8 cellular contexts compared by ENCODE assay signal in genomic region chr2:224442092-224442999, GRCh38. TPM values are rescaled to one million over a fixed set of nuclear protein-coding genes. Genes with fewer than 3 reads are reported as not detected.
DNase-seq lines count a peak whose midpoint lies in the region; ATAC-seq and TF ChIP-seq lines count a peak whose summit lies in the region.

No MANE protein-coding gene starts in this region.

- H3K27me3 ChIP-seq in CD4-positive, alpha-beta memory T cell (ENCODE audit: insufficient read depth, low read length), result no peaks in the 10 kb centered on the region

- H3K36me3 Mint-ChIP-seq in CD4-positive, alpha-beta memory T cell, result no peaks in the 10 kb centered on the region
- no peaks in the 10 kb centered on the region for H3K36me3 Mint-ChIP-seq in activated CD8-positive, alpha-beta T cell treated with anti-CD3 and anti-CD28 coated beads, Interleukin-2, amount 10 ng/mL, durations not matched to agents 7 days and 5 days (ENCODE audit: low read depth)

- no peak overlapping the region for H3K4me3 ChIP-seq in CD4-positive, alpha-beta memory T cell (ENCODE audit: low read length in 2 of 2)

- no peak overlapping the region for H3K27ac ChIP-seq in CD4-positive, alpha-beta memory T cell (ENCODE audit: low read depth, low read length)

- peaks cover 0 to 2% (median 0%) of the 10 kb centered on the region in 8 donors for H3K9me3 Mint-ChIP-seq in CD4-positive, alpha-beta memory T cell
- H3K9me3 Mint-ChIP-seq in activated CD8-positive, alpha-beta T cell treated with anti-CD3 and anti-CD28 coated beads, Interleukin-2, amount 10 ng/mL, durations not matched to agents 7 days and 5 days (ENCODE audit: insufficient read depth), result no peaks in the 10 kb centered on the region

- intact Hi-C loops in CD4-positive, alpha-beta memory T cell (cut with micrococcal nuclease), result no loop called here
- intact Hi-C loops in left ventricle myocardium superior (cut with micrococcal nuclease), result no loop called here

- H3K4me1 ChIP-seq in CD4-positive, alpha-beta memory T cell (ENCODE audit: insufficient read depth, low read length), result no peaks in the 10 kb centered on the region

- peak; percentile 63 for ATAC-seq in activated CD8-positive, alpha-beta T cell treated with anti-CD3 and anti-CD28 coated beads, Interleukin-2, amount 10 ng/mL, durations not matched to agents 7 days and 5 days
- ATAC-seq in left ventricle myocardium superior, result peak; percentile 31
- ATAC-seq in stimulated activated naive CD8-positive, alpha-beta T cell treated with anti-CD3 and anti-CD28 coated beads, Interleukin-15, Interleukin-2, amounts not matched to agents 100 U/mL and 50 U/mL, for 24 hours, result peak; percentile 55

- CTCF ChIA-PET in CD4-positive, alpha-beta memory T cell (lab: Charles Lee; ENCODE audit: partially characterized antibody), result interaction anchor here (1.4 kb wide), 1 partner anchor 74 kb away, joined by 3 read pairs; no protein-coding TSS in a partner anchor
- CTCF ChIA-PET in activated CD8-positive, alpha-beta T cell treated with anti-CD3 and anti-CD28 coated beads, Interleukin-2, amount 10 ng/mL, durations not matched to agents 7 days and 5 days (lab: Charles Lee), result interaction anchor here (1.0 kb wide), 1 partner anchor 73 kb away, joined by 3 read pairs; no protein-coding TSS in a partner anchor

- peak in 1 of 5 donors; percentile 41 for DNase-seq in CD4-positive, alpha-beta memory T cell
- DNase-seq in GM20000 (ENCODE audit: low spot score) (peak; percentile 59), left ventricle myocardium superior (peak; percentile 34), NCI-H345 (lab: John Stamatoyannopoulos, UW) (no peak), medulla oblongata (ENCODE audit: extremely low spot score) (no peak), putamen (ENCODE audit: low spot score) (no peak)
- peak; percentile 22 for DNase-seq in activated CD8-positive, alpha-beta T cell treated with anti-CD3 and anti-CD28 coated beads, Interleukin-2, amount 10 ng/mL, durations not matched to agents 7 days and 5 days
- DNase-seq in stimulated activated naive CD8-positive, alpha-beta T cell treated with anti-CD3 and anti-CD28 coated beads, Interleukin-15, Interleukin-2, amounts not matched to agents 100 U/mL and 50 U/mL, for 24 hours, result peak; percentile 14

- POLR2A ChIA-PET in CD4-positive, alpha-beta memory T cell (lab: Charles Lee; ENCODE audit: partially characterized antibody), result no interaction called here
- POLR2A ChIA-PET in activated CD8-positive, alpha-beta T cell treated with anti-CD3 and anti-CD28 coated beads, Interleukin-2, amount 10 ng/mL, durations not matched to agents 7 days and 5 days (lab: Charles Lee), result no interaction called here

- peak overlapping the region in 2 of 7 donors; percentile 44 to 48 for H3K27ac Mint-ChIP-seq in CD4-positive, alpha-beta memory T cell
- no peak overlapping the region for H3K27ac Mint-ChIP-seq in activated CD8-positive, alpha-beta T cell treated with anti-CD3 and anti-CD28 coated beads, Interleukin-2, amount 10 ng/mL, durations not matched to agents 7 days and 5 days

- peaks cover 7 to 22% (median 11%) of the 10 kb centered on the region in 4 donors for H3K4me1 Mint-ChIP-seq in CD4-positive, alpha-beta memory T cell
- H3K4me1 Mint-ChIP-seq in activated CD8-positive, alpha-beta T cell treated with anti-CD3 and anti-CD28 coated beads, Interleukin-2, amount 10 ng/mL, durations not matched to agents 7 days and 5 days (ENCODE audit: low read depth), result peaks cover 8% of the 10 kb centered on the region

- peak overlapping the region; percentile 58 to 85 (median 77) for H3K4me3 Mint-ChIP-seq in CD4-positive, alpha-beta memory T cell
- peak overlapping the region; percentile 66 for H3K4me3 Mint-ChIP-seq in activated CD8-positive, alpha-beta T cell treated with anti-CD3 and anti-CD28 coated beads, Interleukin-2, amount 10 ng/mL, durations not matched to agents 7 days and 5 days

- no peaks in the 10 kb centered on the region for H3K36me3 ChIP-seq in CD4-positive, alpha-beta memory T cell (ENCODE audit: insufficient read depth, low read length)

- TF ChIP-seq CTCF in GM20000 (IDR thresholded peaks at IDR 0.05; ENCODE audit: extremely low read depth, missing control alignments), result no peak

- no peaks in the 10 kb centered on the region for H3K9me3 ChIP-seq in CD4-positive, alpha-beta memory T cell (ENCODE audit: control insufficient read depth in 1 of 2, low read length in 2 of 2)

- H3K27me3 Mint-ChIP-seq in CD4-positive, alpha-beta memory T cell, result peaks cover 34 to 35% of the 10 kb centered on the region in 2 donors
- H3K27me3 Mint-ChIP-seq in activated CD8-positive, alpha-beta T cell treated with anti-CD3 and anti-CD28 coated beads, Interleukin-2, amount 10 ng/mL, durations not matched to agents 7 days and 5 days (ENCODE audit: low read depth), result peaks cover 44% of the 10 kb centered on the region

RNA-seq across cellular contexts. Expression of gene FAM124B, which starts 40.4 kb away (rescaled TPM):
- under 1 TPM; 0.15 to 0.17 TPM for total RNA-seq in CD4-positive, alpha-beta memory T cell
- polyA plus RNA-seq in CD4-positive, alpha-beta memory T cell, result 1 to 10 TPM in 1 of 2 donors, under 1 TPM in 1; 0.92 to 1.2 TPM
- under 1 TPM; 0.16 to 0.21 TPM for total RNA-seq in activated CD8-positive, alpha-beta T cell treated with anti-CD3 and anti-CD28 coated beads, Interleukin-2, amount 10 ng/mL, durations not matched to agents 7 days and 5 days
- total RNA-seq in left ventricle myocardium superior, result 1.2 TPM

Comparison
In these comparisons a context has a peak if more than half of its experiments do, and no peak if none do; other contexts are left out.
1. DNase-seq: peak in GM20000 (single experiment), activated CD8-positive, alpha-beta T cell treated with anti-CD3 and anti-CD28 coated beads, Interleukin-2, amount 10 ng/mL, durations not matched to agents 7 days and 5 days (single experiment), left ventricle myocardium superior (single experiment) and stimulated activated naive CD8-positive, alpha-beta T cell treated with anti-CD3 and anti-CD28 coated beads, Interleukin-15, Interleukin-2, amounts not matched to agents 100 U/mL and 50 U/mL, for 24 hours (single experiment); none in NCI-H345 (single experiment), medulla oblongata (single experiment) and putamen (single experiment).
2. Peak in every context shown above with its lines, with median percentiles within 50 percentile points of each other: ATAC-seq.